Comparison of ENCODE assay signal across 18 cellular contexts in the genomic region with DNA sequence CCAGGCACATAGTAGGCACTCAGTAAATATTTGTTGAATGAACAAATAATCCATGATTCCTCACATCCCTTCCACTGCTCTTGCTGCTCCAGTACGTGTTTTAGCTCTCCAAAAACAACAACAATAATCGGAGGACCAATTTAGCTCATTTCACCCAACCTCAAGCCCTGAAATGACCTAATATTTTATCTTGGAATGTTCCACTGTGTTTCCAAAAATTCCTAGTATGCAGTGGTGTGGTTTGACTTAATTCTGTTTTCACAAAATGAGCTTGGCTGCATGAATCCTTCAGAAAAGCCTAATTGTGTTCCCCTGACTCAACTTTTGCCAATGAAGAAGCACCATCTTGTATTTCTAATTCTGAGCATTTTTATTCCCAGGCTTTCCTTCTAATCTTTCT.
DNase-seq lines count a peak whose midpoint lies in the region; ATAC-seq and TF ChIP-seq lines count a peak whose summit lies in the region.
"Had no signal": no experiment of that assay in that cellular context is flagged by ENCODE, and none has a peak within 500 bp of the region (broad histone marks: within the 10 kb centered on the region; RNA-seq: fewer than 3 reads in every experiment).

No MANE protein-coding gene starts in this region.

- H3K36me3 ChIP-seq in SK-N-SH (replicated peaks in 1 of 2; ENCODE audit: control insufficient read depth in 1 of 2, insufficient read depth in 2 of 2, low read length in 1 of 2) = no peaks in the 10 kb centered on the region
- no peaks in the 10 kb centered on the region for H3K36me3 ChIP-seq in breast epithelium
- H3K36me3 ChIP-seq: vagina had no signal

- no peak overlapping the region for H2AFZ ChIP-seq in SK-N-SH (ENCODE audit: low read depth)

- H3K27me3 Mint-ChIP-seq in osteocyte (ENCODE audit: unreplicated experiment) (no peaks in the 10 kb centered on the region), type B pancreatic cell (no peaks in the 10 kb centered on the region)
- H3K27me3 Mint-ChIP-seq: activated CD4-positive, alpha-beta memory T cell treated with anti-CD3 and anti-CD28 coated beads, Interleukin-2, amount 10 ng/mL, durations not matched to agents 7 days and 5 days had no signal

- DNase-seq in ELR (ENCODE audit: low read depth) (peak; percentile 9), SK-N-SH (no peak), fibroblast of pulmonary artery (ENCODE audit: low read depth) (peak; percentile 90), osteocyte (ENCODE audit: extremely low spot score, unreplicated experiment) (no peak), breast epithelium (ENCODE audit: low spot score in 2 of 2) (no peak), NCI-H1105 (lab: John Stamatoyannopoulos, UW) (no peak), type B pancreatic cell (ENCODE audit: extremely low spot score, unreplicated experiment) (no peak)
- DNase-seq: activated CD4-positive, alpha-beta memory T cell treated with anti-CD3 and anti-CD28 coated beads, Interleukin-2, amount 10 ng/mL, durations not matched to agents 7 days and 5 days; foreskin melanocyte; NCI-H2029 treated with DMSO at 0.1 percent for 48 hours; NCI-H69; stimulated activated naive CD8-positive, alpha-beta T cell treated with anti-CD3 and anti-CD28 coated beads, Interleukin-15, Interleukin-2, amounts not matched to agents 100 U/mL and 50 U/mL, for 24 hours; SW 1271 had no signal

- 64% methylated on average over 2 of the region's 2 CpGs for WGBS in SK-N-SH (ENCODE audit: low lambda C conversion rate)

- no peak overlapping the region for H3K9ac ChIP-seq in SK-N-SH

- peaks cover 33% of the 10 kb centered on the region for H3K4me1 Mint-ChIP-seq in osteocyte (ENCODE audit: unreplicated experiment)
- peaks cover 9% of the 10 kb centered on the region for H3K4me1 Mint-ChIP-seq in type B pancreatic cell (ENCODE audit: unreplicated experiment)
- H3K4me1 Mint-ChIP-seq: CD14-positive monocyte had no signal

- intact Hi-C loops in breast epithelium (cut with DNase I; ENCODE audit: low total_unique reads) = no loop called here

- H3K9me3 Mint-ChIP-seq in osteocyte (ENCODE audit: unreplicated experiment) (no peaks in the 10 kb centered on the region), type B pancreatic cell (peaks cover 8% of the 10 kb centered on the region)
- H3K9me3 Mint-ChIP-seq: activated CD4-positive, alpha-beta memory T cell treated with anti-CD3 and anti-CD28 coated beads, Interleukin-2, amount 10 ng/mL, durations not matched to agents 7 days and 5 days; activated T-helper 2 cell treated with anti-CD3 and anti-CD28 coated beads, Interferon-gamma antibody, Interleukin-2, Interleukin-4, amounts not matched to agents 10 μg/mL and 5 μg/mL and 100 μg/mL, durations not matched to agents 14 hours and 24 hours and 36 hours had no signal

- CTCF ChIA-PET in SK-N-SH (lab: Yijun Ruan, JAX) = no interaction called here

- no peaks in the 10 kb centered on the region for H3K9me3 ChIP-seq in SK-N-SH
- no peaks in the 10 kb centered on the region for H3K9me3 ChIP-seq in breast epithelium
- H3K9me3 ChIP-seq: vagina had no signal

- H3K27ac Mint-ChIP-seq in osteocyte (ENCODE audit: unreplicated experiment) (peak overlapping the region; percentile 58), type B pancreatic cell (no peak overlapping the region)
- H3K27ac Mint-ChIP-seq: activated CD4-positive, alpha-beta memory T cell treated with anti-CD3 and anti-CD28 coated beads, Interleukin-2, amount 10 ng/mL, durations not matched to agents 7 days and 5 days; activated T-helper 2 cell treated with anti-CD3 and anti-CD28 coated beads, Interferon-gamma antibody, Interleukin-2, Interleukin-4, amounts not matched to agents 10 μg/mL and 5 μg/mL and 100 μg/mL, durations not matched to agents 14 hours and 24 hours and 36 hours; CD14-positive monocyte had no signal

- H3K79me2 ChIP-seq in SK-N-SH (ENCODE audit: insufficient read depth) = no peaks in the 10 kb centered on the region

- no peak overlapping the region for H3K4me3 ChIP-seq in SK-N-SH (ENCODE audit: low read depth in 2 of 2, low read length in 1 of 2)
- no peak overlapping the region for H3K4me3 ChIP-seq in fibroblast of pulmonary artery (replicated peaks; ENCODE audit: low read depth, low read length)
- no peak overlapping the region for H3K4me3 ChIP-seq in breast epithelium
- H3K4me3 ChIP-seq: vagina had no signal

- ATAC-seq in GM21360 (IDR thresholded peaks at IDR 0.05; ENCODE audit: unreplicated experiment) = no peak
- ATAC-seq: stimulated activated naive CD8-positive, alpha-beta T cell treated with anti-CD3 and anti-CD28 coated beads, Interleukin-15, Interleukin-2, amounts not matched to agents 100 U/mL and 50 U/mL, for 24 hours had no signal

- no peak for TF ChIP-seq RAD21 in SK-N-SH (IDR thresholded peaks at IDR 0.05; ENCODE audit: low read length)

- no peaks in the 10 kb centered on the region for H3K36me3 Mint-ChIP-seq in osteocyte (ENCODE audit: unreplicated experiment)
- H3K36me3 Mint-ChIP-seq in type B pancreatic cell = no peaks in the 10 kb centered on the region
- H3K36me3 Mint-ChIP-seq: CD14-positive monocyte had no signal

- no peak for TF ChIP-seq POLR2A in breast epithelium (IDR thresholded peaks at IDR 0.05)

- H3K4me3 Mint-ChIP-seq in osteocyte (ENCODE audit: unreplicated experiment) = no peak overlapping the region
- H3K4me3 Mint-ChIP-seq in type B pancreatic cell = no peak overlapping the region
- H3K4me3 Mint-ChIP-seq: activated CD4-positive, alpha-beta memory T cell treated with anti-CD3 and anti-CD28 coated beads, Interleukin-2, amount 10 ng/mL, durations not matched to agents 7 days and 5 days; CD14-positive monocyte had no signal

- H3K27ac ChIP-seq in SK-N-SH (ENCODE audit: low read depth in 2 of 2, low read length in 1 of 2) = no peak overlapping the region
- H3K27ac ChIP-seq in breast epithelium = no peak overlapping the region
- H3K27ac ChIP-seq: vagina, VCaP had no signal

- POLR2A ChIA-PET in SK-N-SH (lab: Yijun Ruan, JAX) = no interaction called here

- H3K4me1 ChIP-seq in SK-N-SH (ENCODE audit: control insufficient read depth in 1 of 2, insufficient read depth in 2 of 2, low read depth in 1 of 2, low read length in 1 of 2) (peaks cover 0 to 6% of the 10 kb centered on the region in 2 experiments; a peak in 1 of 4 replicates), breast epithelium (no peaks in the 10 kb centered on the region)
- H3K4me1 ChIP-seq: vagina had no signal

- TF ChIP-seq CTCF in SK-N-SH (IDR thresholded peaks at IDR 0.05) (no peak), fibroblast of pulmonary artery (IDR thresholded peaks at IDR 0.05; ENCODE audit: low read length, missing control alignments) (no peak), osteocyte (IDR thresholded peaks at IDR 0.05) (no peak), breast epithelium (IDR thresholded peaks at IDR 0.05) (no peak), type B pancreatic cell (conservative IDR thresholded peaks at IDR 0.05) (no peak)

- H3F3A ChIP-seq in SK-N-SH (replicated peaks; ENCODE audit: insufficient read depth) = peaks cover 4% of the 10 kb centered on the region

- H3K9me2 ChIP-seq in SK-N-SH = no peaks in the 10 kb centered on the region

- no peaks in the 10 kb centered on the region for H3K27me3 ChIP-seq in SK-N-SH (ENCODE audit: insufficient read depth)
- H3K27me3 ChIP-seq in breast epithelium = no peaks in the 10 kb centered on the region
- H3K27me3 ChIP-seq: vagina had no signal

- H3K4me2 ChIP-seq in SK-N-SH = no peak overlapping the region

- TF ChIP-seq EP300 in SK-N-SH (IDR thresholded peaks at IDR 0.05; ENCODE audit: borderline replicate concordance in 1 of 2, low read depth in 1 of 2, low read length in 1 of 2) = no peak

- no peaks in the 10 kb centered on the region for H4K20me1 ChIP-seq in SK-N-SH (ENCODE audit: insufficient read depth)

TF ChIP-seq in SK-N-SH, 30 proteins besides CTCF, POLR2A, EP300 and RAD21:
- TF ChIP-seq, protein P1, sequence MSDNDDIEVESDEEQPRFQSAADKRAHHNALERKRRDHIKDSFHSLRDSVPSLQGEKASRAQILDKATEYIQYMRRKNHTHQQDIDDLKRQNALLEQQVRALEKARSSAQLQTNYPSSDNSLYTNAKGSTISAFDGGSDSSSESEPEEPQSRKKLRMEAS (IDR thresholded peaks at IDR 0.05; ENCODE audit: low read depth) = no peak
- TF ChIP-seq TCF12 (IDR thresholded peaks at IDR 0.05) (peak; percentile 15; the same call in 1 of the 2 replicates), FOXM1 (IDR thresholded peaks at IDR 0.05; ENCODE audit: low read depth) (no peak), CHD2 (IDR thresholded peaks at IDR 0.05; ENCODE audit: low read length, partially characterized antibody) (no peak)

Comparison
In these comparisons a context has a peak if more than half of its experiments do, and no peak if none do; other contexts are left out.
1. DNase-seq: peak in ELR (single experiment) and fibroblast of pulmonary artery (single experiment); none in SK-N-SH (single experiment), osteocyte (single experiment), breast epithelium (0 of 2), NCI-H1105 (single experiment) and type B pancreatic cell (single experiment).